Comparison of ENCODE assay signal across 12 cellular contexts in genomic region chr3:157133434-157134320, GRCh38. TPM values are rescaled to one million over a fixed set of nuclear protein-coding genes. Genes with fewer than 3 reads are reported as not detected.
DNase-seq lines count a peak whose midpoint lies in the region; ATAC-seq and TF ChIP-seq lines count a peak whose summit lies in the region.
"Had no signal": no experiment of that assay in that cellular context is flagged by ENCODE, and none has a peak within 500 bp of the region (broad histone marks: within the 10 kb centered on the region; RNA-seq: fewer than 3 reads in every experiment).

No MANE protein-coding gene starts in this region.

- no peaks in the 10 kb centered on the region for H3K9me3 Mint-ChIP-seq in CD4-positive, alpha-beta memory T cell
- H3K9me3 Mint-ChIP-seq: activated naive CD8-positive, alpha-beta T cell treated with anti-CD3 and anti-CD28 coated beads for 36 hours; dendritic cell treated with granulocyte-macrophage colony-stimulating factor and Interleukin-4, amounts not matched to agents 40 ng/mL and 50 ng/mL, for 4 days; stimulated activated naive B cell treated with anti-CD40 and anti-IgM and Interleukin-4, amounts not matched to agents 10 μg/mL and 1 μg/mL and 100 μg/mL, for 72 hours had no signal

- no peak overlapping the region for H3K27ac ChIP-seq in CD4-positive, alpha-beta memory T cell (ENCODE audit: low read depth, low read length)
- H3K27ac ChIP-seq in MM.1S (ENCODE audit: low read length), result peak overlapping the region; percentile 87; the same call in 1 of the 2 replicates
- peak overlapping the region; percentile 99 for H3K27ac ChIP-seq in epithelial cell of prostate
- peak overlapping the region; percentile 60 to 86 (median 80) for H3K27ac ChIP-seq in gastrocnemius medialis

- H3K36me3 Mint-ChIP-seq in CD4-positive, alpha-beta memory T cell, result peaks cover 0 to 3% of the 10 kb centered on the region in 2 donors

- no peaks in the 10 kb centered on the region for H3K27me3 ChIP-seq in CD4-positive, alpha-beta memory T cell (ENCODE audit: insufficient read depth, low read length)
- H3K27me3 ChIP-seq in MM.1S (replicated peaks; ENCODE audit: insufficient read depth, low read length) (no peaks in the 10 kb centered on the region), gastrocnemius medialis (no peaks in the 10 kb centered on the region)

- no peaks in the 10 kb centered on the region for H3K27me3 Mint-ChIP-seq in CD4-positive, alpha-beta memory T cell
- H3K27me3 Mint-ChIP-seq: activated naive CD8-positive, alpha-beta T cell treated with anti-CD3 and anti-CD28 coated beads for 36 hours; stimulated activated naive B cell treated with anti-CD40 and anti-IgM and Interleukin-4, amounts not matched to agents 10 μg/mL and 1 μg/mL and 100 μg/mL, for 72 hours had no signal

- CTCF ChIA-PET in CD4-positive, alpha-beta memory T cell (lab: Charles Lee; ENCODE audit: partially characterized antibody), result interaction anchor here (1.3 to 17.1 kb wide), 4 partner anchors 26 to 624 kb away, joined by 4 to 346 read pairs (median 4); partner anchors contain the start of gene CCNL1

- no peaks in the 10 kb centered on the region for H3K9me3 ChIP-seq in CD4-positive, alpha-beta memory T cell (ENCODE audit: control insufficient read depth in 1 of 2, low read length in 2 of 2)
- H3K9me3 ChIP-seq in MM.1S (replicated peaks; ENCODE audit: insufficient read depth, low read length), result no peaks in the 10 kb centered on the region
- H3K9me3 ChIP-seq in gastrocnemius medialis, result no peaks in the 10 kb centered on the region

- in situ Hi-C loops in gastrocnemius medialis (cut with MboI; ENCODE audit: low sequenced_read_pairs in 4 of 4), result loop anchor here in 3 of 4 donors (10.0 kb wide), 2 partner anchors 49 to 459 kb away; partner anchors contain the start of gene TIPARP (in 2 of the 3)

- H2AFZ ChIP-seq in MM.1S (ENCODE audit: low read length), result no peak overlapping the region

- H3K9me2 ChIP-seq in MM.1S (replicated peaks; ENCODE audit: insufficient read depth, low read length), result no peaks in the 10 kb centered on the region

- no peak overlapping the region for H3K4me2 ChIP-seq in MM.1S (ENCODE audit: low read depth, low read length)

- no peak overlapping the region for H3K9ac ChIP-seq in MM.1S (ENCODE audit: low read length)

- H3K4me1 ChIP-seq in CD4-positive, alpha-beta memory T cell (ENCODE audit: insufficient read depth, low read length), result peaks cover 71% of the 10 kb centered on the region
- H3K4me1 ChIP-seq in MM.1S (ENCODE audit: low read length), result peaks cover 54% of the 10 kb centered on the region
- peaks cover 75 to 89% of the 10 kb centered on the region in 2 donors for H3K4me1 ChIP-seq in gastrocnemius medialis

- H3K4me3 Mint-ChIP-seq in CD4-positive, alpha-beta memory T cell, result no peak overlapping the region
- H3K4me3 Mint-ChIP-seq: activated naive CD8-positive, alpha-beta T cell treated with anti-CD3 and anti-CD28 coated beads for 36 hours; dendritic cell treated with granulocyte-macrophage colony-stimulating factor and Interleukin-4, amounts not matched to agents 40 ng/mL and 50 ng/mL, for 4 days; stimulated activated naive B cell treated with anti-CD40 and anti-IgM and Interleukin-4, amounts not matched to agents 10 μg/mL and 1 μg/mL and 100 μg/mL, for 72 hours had no signal

- H3K79me2 ChIP-seq in MM.1S (ENCODE audit: low read length), result no peaks in the 10 kb centered on the region

- no peaks in the 10 kb centered on the region for H3K36me3 ChIP-seq in CD4-positive, alpha-beta memory T cell (ENCODE audit: insufficient read depth, low read length)
- H3K36me3 ChIP-seq in MM.1S (replicated peaks; ENCODE audit: insufficient read depth, low read length) (no peaks in the 10 kb centered on the region), gastrocnemius medialis (peaks cover 0 to 7% of the 10 kb centered on the region in 2 donors)

- H3K4me1 Mint-ChIP-seq in CD4-positive, alpha-beta memory T cell, result peaks cover 46 to 79% (median 66%) of the 10 kb centered on the region in 4 donors

- ATAC-seq in gastrocnemius medialis, result no peak
- ATAC-seq: stimulated activated naive B cell treated with anti-CD40 and anti-IgM and Interleukin-4, amounts not matched to agents 10 μg/mL and 1 μg/mL and 100 μg/mL, for 72 hours had no signal

- no peak overlapping the region for H3K4me3 ChIP-seq in CD4-positive, alpha-beta memory T cell (ENCODE audit: low read length in 2 of 2)
- H3K4me3 ChIP-seq in MM.1S (ENCODE audit: low read length), result no peak overlapping the region
- no peak overlapping the region for H3K4me3 ChIP-seq in gastrocnemius medialis

- peak overlapping the region; percentile 29 to 97 (median 76) for H3K27ac Mint-ChIP-seq in CD4-positive, alpha-beta memory T cell
- H3K27ac Mint-ChIP-seq: activated naive CD8-positive, alpha-beta T cell treated with anti-CD3 and anti-CD28 coated beads for 36 hours; dendritic cell treated with granulocyte-macrophage colony-stimulating factor and Interleukin-4, amounts not matched to agents 40 ng/mL and 50 ng/mL, for 4 days had no signal

- TF ChIP-seq CTCF in MM.1S (IDR thresholded peaks at IDR 0.05; ENCODE audit: low read length), result no peak
- TF ChIP-seq CTCF in gastrocnemius medialis (IDR thresholded peaks at IDR 0.05 in 4 of 5, conservative IDR thresholded peaks at IDR 0.05 in 1 of 5), result no peak

- intact Hi-C loops in CD4-positive, alpha-beta memory T cell (cut with micrococcal nuclease), result no loop called here
- intact Hi-C loops in gastrocnemius medialis (cut with DNase I; ENCODE audit: low total_unique reads), result loop anchor here (10.0 kb wide), 1 partner anchor 189 kb away; no protein-coding TSS in a partner anchor

- H3F3A ChIP-seq in MM.1S (ENCODE audit: insufficient read depth, low read length), result peaks cover 39% of the 10 kb centered on the region

- no peak for TF ChIP-seq POLR2A in gastrocnemius medialis (IDR thresholded peaks at IDR 0.05)

- no peaks in the 10 kb centered on the region for H4K20me1 ChIP-seq in MM.1S (ENCODE audit: insufficient read depth, low read length)

- DNase-seq in CD4-positive, alpha-beta memory T cell, result no peak
- DNase-seq in MM.1S (no peak), epithelial cell of prostate (ENCODE audit: low read depth, low spot score) (no peak), gastrocnemius medialis (no peak), HT-29 (ENCODE audit: low spot score) (no peak), putamen (ENCODE audit: low spot score) (no peak), COR-L47 (lab: John Stamatoyannopoulos, UW) (no peak)
- DNase-seq: activated naive CD8-positive, alpha-beta T cell treated with anti-CD3 and anti-CD28 coated beads for 36 hours; stimulated activated CD4-positive, alpha-beta T cell treated with anti-CD3 and anti-CD28 coated beads, Interleukin-4, amount 100 ng/mL, for 1 hour; stimulated activated naive B cell treated with anti-CD40 and anti-IgM and Interleukin-4, amounts not matched to agents 10 μg/mL and 1 μg/mL and 100 μg/mL, for 72 hours; SW 1271 had no signal

- POLR2A ChIA-PET in CD4-positive, alpha-beta memory T cell (lab: Charles Lee; ENCODE audit: partially characterized antibody), result interaction anchor here (1.3 to 9.2 kb wide), 3 partner anchors 27 to 459 kb away, joined by 4 to 104 read pairs (median 40); partner anchors contain the start of gene TIPARP

RNA-seq across cellular contexts. Expression of gene CCNL1, which starts 26.3 kb away (rescaled TPM):
- total RNA-seq in CD4-positive, alpha-beta memory T cell, result 100 to 1,000 TPM; 327 to 330 TPM
- polyA plus RNA-seq in CD4-positive, alpha-beta memory T cell, result 10 to 100 TPM; 62.7 to 69.7 TPM
- 100 to 1,000 TPM in 1 of 4 donors, 10 to 100 TPM in 3; 34.3 to 110 (median 41.3) TPM for total RNA-seq in gastrocnemius medialis
- 302 and 313 TPM in 2 replicates for total RNA-seq in HT-29 (2014; rRNA removed; shearing (Covaris generic))
